In the genomic region with DNA sequence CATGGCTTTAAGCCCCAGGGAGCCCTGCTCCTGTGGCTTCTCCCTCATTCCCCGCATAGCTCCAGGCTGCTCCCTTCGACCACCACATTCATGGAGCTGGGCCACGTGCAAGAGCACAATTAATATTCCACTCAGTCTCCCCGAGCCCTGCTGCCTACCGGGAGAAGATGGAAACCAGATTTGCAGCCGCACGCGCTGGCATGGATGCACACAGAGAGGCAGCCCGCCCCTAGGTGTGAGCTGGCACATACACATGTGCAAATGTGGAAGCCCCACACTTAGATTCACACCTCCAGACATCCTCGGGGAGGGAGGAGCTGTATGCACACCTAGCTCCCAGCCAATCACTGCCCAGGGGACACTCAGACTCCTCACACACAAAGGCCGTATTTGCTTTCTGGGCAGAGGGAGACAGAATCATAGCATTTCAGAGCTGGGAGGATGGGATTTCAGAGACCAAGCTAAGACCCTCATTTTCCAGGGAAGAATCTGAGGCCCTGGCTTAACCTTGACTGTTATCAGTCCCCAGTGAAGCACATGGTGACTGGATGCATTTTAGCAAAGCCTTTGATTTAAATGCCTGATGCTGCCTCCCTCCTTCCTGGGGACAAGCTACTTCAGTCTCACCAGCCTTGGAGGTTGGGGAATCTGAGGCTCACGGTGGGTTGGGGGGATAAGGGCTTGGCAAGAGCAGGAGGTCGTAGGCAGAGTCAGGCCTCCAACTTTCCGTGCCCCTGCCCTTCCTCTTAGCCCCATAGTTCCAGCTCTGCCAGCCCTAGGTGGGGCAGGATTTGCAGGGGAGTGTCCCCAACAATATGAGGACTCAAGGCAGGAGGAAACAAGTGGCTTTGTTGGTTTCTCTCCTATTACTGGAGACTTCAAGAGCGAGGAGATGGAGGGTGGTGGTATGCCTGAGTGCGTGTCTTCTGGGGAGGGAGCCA, we compare ENCODE assay signal across 10 cellular contexts. TPM values are rescaled to one million over a fixed set of nuclear protein-coding genes. Genes with fewer than 3 reads are reported as not detected.
DNase-seq lines count a peak whose midpoint lies in the region; ATAC-seq and TF ChIP-seq lines count a peak whose summit lies in the region.
"Had no signal": no experiment of that assay in that cellular context is flagged by ENCODE, and none has a peak within 500 bp of the region (broad histone marks: within the 10 kb centered on the region; RNA-seq: fewer than 3 reads in every experiment).

No MANE protein-coding gene starts in this region.

- H3K14ac ChIP-seq in neuronal stem cell (ENCODE audit: low read length), result no peak overlapping the region

- H4K8ac ChIP-seq in neuronal stem cell (ENCODE audit: low read depth, low read length), result no peak overlapping the region

- H3K79me1 ChIP-seq in neuronal stem cell (ENCODE audit: low read depth, low read length), result no peaks in the 10 kb centered on the region

- peak overlapping the region; percentile 23 for H3K18ac ChIP-seq in neuronal stem cell (ENCODE audit: low read length)

- ATAC-seq in left cardiac atrium (no peak), GM18858 (IDR thresholded peaks at IDR 0.05; ENCODE audit: unreplicated experiment) (no peak), HG03442 (IDR thresholded peaks at IDR 0.05; ENCODE audit: unreplicated experiment) (no peak)

- H4K91ac ChIP-seq in neuronal stem cell (ENCODE audit: low read depth, low read length, poor library complexity), result peak overlapping the region; percentile 19

- TF ChIP-seq CTCF in right atrium auricular region (IDR thresholded peaks at IDR 0.05), result no peak

- H3K27ac ChIP-seq in right atrium auricular region (peak overlapping the region; percentile 80 to 87), neuronal stem cell (replicated peaks; ENCODE audit: low read length) (no peak overlapping the region)

- no peak overlapping the region for H3K9ac ChIP-seq in neuronal stem cell (ENCODE audit: low read depth, low read length, poor library complexity)

- H2BK120ac ChIP-seq in neuronal stem cell (ENCODE audit: low read depth, low read length), result no peak overlapping the region

- no CpG with 5 or more reads among the region's 16 CpGs for WGBS in neuronal stem cell (ENCODE audit: extremely low coverage in 2 of 2, insufficient read length in 2 of 2, insufficient replicate concordance in 1 of 2), 2 donors

- intact Hi-C loops in left cardiac atrium (cut with DNase I), result no loop called here

- peak overlapping the region; percentile 14 for H2BK5ac ChIP-seq in neuronal stem cell (ENCODE audit: low read length)

- H3K23ac ChIP-seq in neuronal stem cell (ENCODE audit: low read depth, low read length, poor library complexity), result no peak overlapping the region

- H3K27me3 ChIP-seq in right atrium auricular region, result no peaks in the 10 kb centered on the region
- peaks cover 0 to 64% (median 0%) of the 10 kb centered on the region in 3 experiments for H3K27me3 ChIP-seq in neuronal stem cell (ENCODE audit: control insufficient read depth in 3 of 3, insufficient read depth in 3 of 3, low read depth in 1 of 3, low read length in 3 of 3)

- H2AK5ac ChIP-seq in neuronal stem cell (ENCODE audit: low read depth, low read length), result no peak overlapping the region

- no peak overlapping the region for H2AFZ ChIP-seq in neuronal stem cell (ENCODE audit: low read length)

- H3K4me3 ChIP-seq in right atrium auricular region, result no peak overlapping the region
- H3K4me3 ChIP-seq in neuronal stem cell (ENCODE audit: low read length in 2 of 2), result no peak overlapping the region

- H3K4me1 ChIP-seq in right atrium auricular region, result peaks cover 0 to 57% of the 10 kb centered on the region in 2 donors
- peaks cover 2 to 10% of the 10 kb centered on the region in 2 donors for H3K4me1 ChIP-seq in neuronal stem cell (ENCODE audit: control insufficient read depth in 2 of 2, insufficient read depth in 1 of 2, low read depth in 1 of 2, low read length in 2 of 2)

- no peaks in the 10 kb centered on the region for H3K9me3 ChIP-seq in right atrium auricular region
- no peaks in the 10 kb centered on the region for H3K9me3 ChIP-seq in neuronal stem cell (replicated peaks in 1 of 2; ENCODE audit: control insufficient read depth in 2 of 2, insufficient read depth in 1 of 2, low read depth in 1 of 2, low read length in 2 of 2)

- no peak overlapping the region for H2BK12ac ChIP-seq in neuronal stem cell (ENCODE audit: low read length)

- H3K4ac ChIP-seq in neuronal stem cell (ENCODE audit: low read length), result no peak overlapping the region

- no peak overlapping the region for H3K4me2 ChIP-seq in neuronal stem cell (ENCODE audit: insufficient read depth, low read length, poor library complexity, severe bottlenecking)

- no peak overlapping the region for H2BK15ac ChIP-seq in neuronal stem cell (ENCODE audit: low read length)

- no peak for DNase-seq in right atrium auricular region (ENCODE audit: low spot score)
- DNase-seq in left cardiac atrium, result no peak
- DNase-seq in ecto neural progenitor cell (ENCODE audit: low spot score), result peak; percentile 46
- DNase-seq in neuronal stem cell (ENCODE audit: low spot score), result no peak
- DNase-seq in NCI-H2227 (lab: John Stamatoyannopoulos, UW; ENCODE audit: unreplicated experiment), result no peak
- no peak for DNase-seq in activated naive CD4-positive, alpha-beta T cell treated with Interleukin-2 at 50 U/mL for 16 hours
- DNase-seq: NCI-H1436 had no signal

- H3K36me3 ChIP-seq in right atrium auricular region (no peaks in the 10 kb centered on the region), neuronal stem cell (replicated peaks in 1 of 2; ENCODE audit: control insufficient read depth in 2 of 2, insufficient read depth in 2 of 2, low read length in 2 of 2) (no peaks in the 10 kb centered on the region)

RNA-seq across cellular contexts. Expression of gene CREB3L1, which starts 5.3 kb away (rescaled TPM):
- total RNA-seq in right atrium auricular region (10 to 100 TPM in 1 of 2 donors, 1 to 10 TPM in 1; 5.4 to 15.1 TPM), left cardiac atrium (10 to 100 TPM; 20.7 to 28.0 TPM)
- 8.4 TPM for polyA plus RNA-seq in neuronal stem cell (2013, experiment 1 of 2)
- polyA plus RNA-seq in neuronal stem cell (2013, experiment 2 of 2), result 8.8 TPM
- polyA plus RNA-seq: CD14-positive monocyte had no signal
